Comparison of ENCODE assay signal across 23 cellular contexts in genomic region chr17:41559548-41559947, GRCh38. TPM values are rescaled to one million over a fixed set of nuclear protein-coding genes. Genes with fewer than 3 reads are reported as not detected.
DNase-seq lines count a peak whose midpoint lies in the region; ATAC-seq and TF ChIP-seq lines count a peak whose summit lies in the region.
"Had no signal": no experiment of that assay in that cellular context is flagged by ENCODE, and none has a peak within 500 bp of the region (broad histone marks: within the 10 kb centered on the region; RNA-seq: fewer than 3 reads in every experiment).

No MANE protein-coding gene starts in this region.

- CTCF ChIA-PET in IMR-90 (lab: Yijun Ruan, JAX), result interaction anchor here (0.7 to 2.3 kb wide), 3 partner anchors 11 to 103 kb away, joined by 3 to 11 read pairs (median 5); no protein-coding TSS in a partner anchor

- H2AK5ac ChIP-seq in IMR-90 (ENCODE audit: low read depth, low read length), result no peak overlapping the region

- no peak overlapping the region for H2BK120ac ChIP-seq in IMR-90 (ENCODE audit: low read depth, low read length)

- H3K4me3 ChIP-seq in IMR-90 (ENCODE audit: insufficient read depth, low read depth, low read length) (no peak overlapping the region), fibroblast of villous mesenchyme (ENCODE audit: low read depth, low read length) (no peak overlapping the region), Karpas-422 (ENCODE audit: low read length) (no peak overlapping the region)
- H3K4me3 ChIP-seq: heart right ventricle, pancreas had no signal

- dilution Hi-C loops in IMR-90 (cut with HindIII; ENCODE audit: low sequenced_read_pairs, unreplicated experiment), result no loop called here

- H2AK9ac ChIP-seq in IMR-90 (replicated peaks; ENCODE audit: low read depth, low read length, poor library complexity), result no peak overlapping the region

- H3K27me3 ChIP-seq in IMR-90 (ENCODE audit: control insufficient read depth, insufficient read depth, low read length) (peaks cover 64% of the 10 kb centered on the region), Karpas-422 (ENCODE audit: low read length) (no peaks in the 10 kb centered on the region)
- H3K27me3 ChIP-seq: pancreas had no signal

- no peak for TF ChIP-seq RAD21 in IMR-90 (IDR thresholded peaks at IDR 0.05; ENCODE audit: low read length)

- H2AFZ ChIP-seq in IMR-90 (replicated peaks; ENCODE audit: low read length, poor library complexity) (no peak overlapping the region), Karpas-422 (ENCODE audit: low read length) (no peak overlapping the region)

- DNase-seq in IMR-90, result peak; percentile 41
- peak; percentile 78 for DNase-seq in amniotic epithelial cell (ENCODE audit: low read depth)
- peak; percentile 24 for DNase-seq in fibroblast of villous mesenchyme (ENCODE audit: low read depth)
- DNase-seq in stromal cell of bone marrow (ENCODE audit: low read depth), result peak; percentile 26
- no peak for DNase-seq in NCI-H1092 (lab: John Stamatoyannopoulos, UW)
- DNase-seq in NK-92 treated with Interleukin-12 subunit alpha and Interleukin-12 subunit beta, amount 100 ng/mL, for 24 hours (lab: John Stamatoyannopoulos, UW), result no peak
- DNase-seq in Karpas-422, result no peak
- DNase-seq: activated CD4-positive, alpha-beta T cell treated with anti-CD3 and anti-CD28 coated beads for 36 hours; activated CD8-positive, alpha-beta T cell treated with anti-CD3 and anti-CD28 coated beads, Interleukin-2, amount 10 ng/mL, durations not matched to agents 7 days and 5 days; heart right ventricle; KG1; NCI-H446 treated with DMSO at 0.1 percent for 48 hours; pancreas; right cardiac atrium; stimulated activated CD4-positive, alpha-beta T cell treated with anti-CD3 and anti-CD28 coated beads, Interleukin-4, amount 100 ng/mL, for 4 hours had no signal

- no peak for TF ChIP-seq CTCF in IMR-90 (conservative IDR thresholded peaks at IDR 0.05; ENCODE audit: low read depth, low read length)
- no peak for TF ChIP-seq CTCF in fibroblast of villous mesenchyme (IDR thresholded peaks at IDR 0.05; ENCODE audit: insufficient read depth, low read depth, low read length)

- H3K4me2 ChIP-seq in IMR-90 (ENCODE audit: low read depth, low read length) (no peak overlapping the region), Karpas-422 (ENCODE audit: low read depth, low read length, poor library complexity, severe bottlenecking) (no peak overlapping the region)

- no peaks in the 10 kb centered on the region; the same call in 1 of the 2 replicates for H3K9me1 ChIP-seq in IMR-90 (ENCODE audit: insufficient read depth, low read length)

- no peak overlapping the region for H3K4ac ChIP-seq in IMR-90 (ENCODE audit: low read depth, low read length)

- H2BK20ac ChIP-seq in IMR-90 (ENCODE audit: low read depth, low read length), result no peak overlapping the region

- H4K5ac ChIP-seq in IMR-90 (ENCODE audit: low read depth, low read length), result no peak overlapping the region

- no peak overlapping the region for H2BK5ac ChIP-seq in IMR-90 (ENCODE audit: low read depth, low read length, poor library complexity, severe bottlenecking)

- H3K14ac ChIP-seq in IMR-90 (replicated peaks; ENCODE audit: low read depth, low read length), result no peak overlapping the region

- no peak overlapping the region for H4K91ac ChIP-seq in IMR-90 (ENCODE audit: insufficient read depth, low read depth, low read length)

- H3K79me1 ChIP-seq in IMR-90 (ENCODE audit: low read depth in 1 of 2, low read length in 2 of 2), result no peaks in the 10 kb centered on the region

- H3K4me1 ChIP-seq in IMR-90 (ENCODE audit: control insufficient read depth, insufficient read depth, low read length) (no peaks in the 10 kb centered on the region), Karpas-422 (ENCODE audit: low read length) (no peaks in the 10 kb centered on the region)
- H3K4me1 ChIP-seq: heart right ventricle, pancreas had no signal

- H3K27ac ChIP-seq in IMR-90 (ENCODE audit: insufficient read depth, low read length) (no peak overlapping the region), Karpas-422 (ENCODE audit: low read length) (no peak overlapping the region)
- H3K27ac ChIP-seq: heart right ventricle, pancreas had no signal

- POLR2A ChIA-PET in IMR-90 (lab: Charles Lee; ENCODE audit: unreplicated experiment), result no interaction called here

- intact Hi-C loops in IMR-90 (cut with micrococcal nuclease), result no loop called here

- no peak for TF ChIP-seq POLR2A in IMR-90 (IDR thresholded peaks at IDR 0.05; ENCODE audit: low read depth, low read length)

- H4K20me1 ChIP-seq in IMR-90 (ENCODE audit: insufficient read depth, low read length), result no peaks in the 10 kb centered on the region
- no peaks in the 10 kb centered on the region for H4K20me1 ChIP-seq in Karpas-422 (ENCODE audit: insufficient read depth, low read depth, low read length)

- no CpG with 5 or more reads among the region's 2 CpGs for WGBS in IMR-90 (ENCODE audit: extremely low coverage in 2 of 2, insufficient read length in 1 of 2), 2 experiments

- H3K18ac ChIP-seq in IMR-90 (ENCODE audit: low read depth, low read length), result no peak overlapping the region

- no peak overlapping the region for H3K9ac ChIP-seq in IMR-90 (ENCODE audit: low read depth, low read length)
- no peak overlapping the region for H3K9ac ChIP-seq in Karpas-422 (ENCODE audit: low read length)

- H3K9me2 ChIP-seq in Karpas-422 (replicated peaks; ENCODE audit: insufficient read depth, low read length), result no peaks in the 10 kb centered on the region

- H3K9me3 ChIP-seq in IMR-90 (ENCODE audit: control insufficient read depth, insufficient read depth, low read length) (no peaks in the 10 kb centered on the region), Karpas-422 (ENCODE audit: low read length) (no peaks in the 10 kb centered on the region)
- H3K9me3 ChIP-seq: heart right ventricle, pancreas had no signal

- H3K56ac ChIP-seq in IMR-90 (ENCODE audit: extremely low read depth, insufficient read depth, low read length), result no peak overlapping the region

- no peaks in the 10 kb centered on the region for H3K79me2 ChIP-seq in Karpas-422 (ENCODE audit: low read length)

- in situ Hi-C loops in IMR-90 (cut with MboI; ENCODE audit: low sequenced_read_pairs), result loop anchor here (10.0 kb wide), 1 partner anchor 755 kb away; no protein-coding TSS in a partner anchor

- no peak overlapping the region for H3K23ac ChIP-seq in IMR-90 (ENCODE audit: low read depth, low read length)

- no peak for ATAC-seq in IMR-90 (ENCODE audit: low read depth)
- ATAC-seq: activated CD4-positive, alpha-beta T cell treated with anti-CD3 and anti-CD28 coated beads for 36 hours; activated CD8-positive, alpha-beta T cell treated with anti-CD3 and anti-CD28 coated beads, Interleukin-2, amount 10 ng/mL, durations not matched to agents 7 days and 5 days; heart right ventricle; pancreas; right cardiac atrium; Right ventricle myocardium inferior; stimulated activated memory B cell treated with anti-CD40 and anti-IgM and Interleukin-4, amounts not matched to agents 10 μg/mL and 1 μg/mL and 100 μg/mL, for 72 hours had no signal

- BruUV-seq in IMR-90 (replicated peaks; lab: Mats Ljungman, UMichigan), result no TSS peak

- no peak overlapping the region for H4K8ac ChIP-seq in IMR-90 (ENCODE audit: low read depth in 2 of 2, low read length in 2 of 2)

- no peak overlapping the region for H2BK15ac ChIP-seq in IMR-90 (ENCODE audit: low read depth, low read length)

- no peaks in the 10 kb centered on the region for H3K36me3 ChIP-seq in IMR-90 (ENCODE audit: control insufficient read depth, insufficient read depth, low read length)
- no peaks in the 10 kb centered on the region for H3K36me3 ChIP-seq in Karpas-422 (ENCODE audit: insufficient read depth, low read length)
- H3K36me3 ChIP-seq: heart right ventricle, pancreas had no signal

TF ChIP-seq in IMR-90, 13 proteins besides CTCF, POLR2A, EP300 and RAD21:
- no peak for TF ChIP-seq BHLHE40 (IDR thresholded peaks at IDR 0.05; ENCODE audit: low read depth, low read length)
- TF ChIP-seq CEBPB (IDR thresholded peaks at IDR 0.05; ENCODE audit: low read depth, low read length), result peak; percentile 38; the same call in 1 of the 2 replicates
TF ChIP-seq in IMR-90: peak in this region for 1.

RNA-seq across cellular contexts. Expression of gene KRT9, which starts 12.3 kb away (rescaled TPM):
- not detected in 2 replicates for total RNA-seq in IMR-90 (2012; rRNA removed)
- not detected in 2 replicates for polyA plus RNA-seq in IMR-90 (2012; rRNA removed)
- not detected in 2 replicates for polyA plus RNA-seq in IMR-90 (2012; cell fraction: cytosol; rRNA removed)
- not detected in 2 replicates for polyA plus RNA-seq in IMR-90 (2012; cell fraction: nucleus; rRNA removed; ENCODE audit: low replicate concordance)
- not detected in 2 replicates for total RNA-seq in fibroblast of villous mesenchyme
- not detected in 2 replicates for total RNA-seq in Karpas-422 (2014; rRNA removed; shearing (Covaris generic); ENCODE audit: low replicate concordance)
- total RNA-seq: activated CD4-positive, alpha-beta T cell treated with anti-CD3 and anti-CD28 coated beads for 36 hours; activated CD8-positive, alpha-beta T cell treated with anti-CD3 and anti-CD28 coated beads, Interleukin-2, amount 10 ng/mL, durations not matched to agents 7 days and 5 days; cerebellum; endothelial cell of umbilical vein; H1; heart right ventricle; lung microvascular endothelial cell; pancreas; right cardiac atrium; Right ventricle myocardium inferior; urinary bladder had no signal
- polyA plus RNA-seq: endothelial cell of umbilical vein, H1, heart right ventricle, neural cell, pancreas, right cardiac atrium, urinary bladder had no signal

RNA-seq across cellular contexts. Expression of gene KRT14, which starts 27.1 kb away (rescaled TPM):
- not detected in 2 replicates for total RNA-seq in IMR-90 (2012; rRNA removed)
- not detected in 2 replicates for polyA plus RNA-seq in IMR-90 (2012; rRNA removed)
- not detected in 2 replicates for polyA plus RNA-seq in IMR-90 (2012; cell fraction: cytosol; rRNA removed)
- 0.06 TPM in 1 of 2 replicates, not detected in the other for polyA plus RNA-seq in IMR-90 (2012; cell fraction: nucleus; rRNA removed; ENCODE audit: low replicate concordance)
- not detected in 2 replicates for total RNA-seq in fibroblast of villous mesenchyme
- total RNA-seq in Karpas-422 (2014; rRNA removed; shearing (Covaris generic); ENCODE audit: low replicate concordance), result not detected in 2 replicates
- total RNA-seq: activated CD4-positive, alpha-beta T cell treated with anti-CD3 and anti-CD28 coated beads for 36 hours; activated CD8-positive, alpha-beta T cell treated with anti-CD3 and anti-CD28 coated beads, Interleukin-2, amount 10 ng/mL, durations not matched to agents 7 days and 5 days; cerebellum; H1; heart right ventricle; lung microvascular endothelial cell; right cardiac atrium; Right ventricle myocardium inferior; urinary bladder had no signal
- polyA plus RNA-seq: neural cell had no signal

RNA-seq across cellular contexts. Expression of gene KRT19, which starts 31.4 kb away (rescaled TPM):
- total RNA-seq in IMR-90 (2012; rRNA removed), result 14.7 and 18.1 TPM in 2 replicates
- 12.0 and 12.5 TPM in 2 replicates for polyA plus RNA-seq in IMR-90 (2012; rRNA removed)
- 12.7 and 12.8 TPM in 2 replicates for polyA plus RNA-seq in IMR-90 (2012; cell fraction: cytosol; rRNA removed)
- 5.0 and 8.4 TPM in 2 replicates for polyA plus RNA-seq in IMR-90 (2012; cell fraction: nucleus; rRNA removed; ENCODE audit: low replicate concordance)
- total RNA-seq in fibroblast of villous mesenchyme, result 579 and 604 TPM in 2 replicates
- total RNA-seq in Karpas-422 (2014; rRNA removed; shearing (Covaris generic); ENCODE audit: low replicate concordance), result not detected in 2 replicates
- total RNA-seq: activated CD4-positive, alpha-beta T cell treated with anti-CD3 and anti-CD28 coated beads for 36 hours; activated CD8-positive, alpha-beta T cell treated with anti-CD3 and anti-CD28 coated beads, Interleukin-2, amount 10 ng/mL, durations not matched to agents 7 days and 5 days had no signal

RNA-seq across cellular contexts. Expression of gene KRT15, which starts 40.9 kb away (rescaled TPM):
- total RNA-seq in IMR-90 (2012; rRNA removed) (2.9 and 3.6 TPM in 2 replicates), fibroblast of villous mesenchyme (0.43 and 1.3 TPM in 2 replicates)
- polyA plus RNA-seq in IMR-90 (2012; rRNA removed), result 5.3 and 7.6 TPM in 2 replicates
- polyA plus RNA-seq in IMR-90 (2012; cell fraction: cytosol; rRNA removed), result 3.4 and 3.7 TPM in 2 replicates
- 17.3 and 18.6 TPM in 2 replicates for polyA plus RNA-seq in IMR-90 (2012; cell fraction: nucleus; rRNA removed; ENCODE audit: low replicate concordance)
- total RNA-seq in Karpas-422 (2014; rRNA removed; shearing (Covaris generic); ENCODE audit: low replicate concordance), result not detected in 2 replicates
- total RNA-seq: activated CD4-positive, alpha-beta T cell treated with anti-CD3 and anti-CD28 coated beads for 36 hours; activated CD8-positive, alpha-beta T cell treated with anti-CD3 and anti-CD28 coated beads, Interleukin-2, amount 10 ng/mL, durations not matched to agents 7 days and 5 days; cerebellum; Right ventricle myocardium inferior had no signal
- polyA plus RNA-seq: right cardiac atrium had no signal

RNA-seq across cellular contexts. Expression of gene KRT16, which starts 53.0 kb away (rescaled TPM):
- total RNA-seq in IMR-90 (2012; rRNA removed) (not detected in 2 replicates), fibroblast of villous mesenchyme (not detected in 2 replicates)
- not detected in 2 replicates for polyA plus RNA-seq in IMR-90 (2012; rRNA removed)
- not detected in 2 replicates for polyA plus RNA-seq in IMR-90 (2012; cell fraction: cytosol; rRNA removed)
- polyA plus RNA-seq in IMR-90 (2012; cell fraction: nucleus; rRNA removed; ENCODE audit: low replicate concordance), result 0.09 TPM in 1 of 2 replicates, not detected in the other
- total RNA-seq in Karpas-422 (2014; rRNA removed; shearing (Covaris generic); ENCODE audit: low replicate concordance), result not detected in 2 replicates
- total RNA-seq: activated CD4-positive, alpha-beta T cell treated with anti-CD3 and anti-CD28 coated beads for 36 hours; activated CD8-positive, alpha-beta T cell treated with anti-CD3 and anti-CD28 coated beads, Interleukin-2, amount 10 ng/mL, durations not matched to agents 7 days and 5 days; cerebellum; endothelial cell of umbilical vein; H1; lung microvascular endothelial cell; right cardiac atrium; Right ventricle myocardium inferior; urinary bladder had no signal
- polyA plus RNA-seq: endothelial cell of umbilical vein, H1, neural cell had no signal

Comparison
In these comparisons a context has a peak if more than half of its experiments do, and no peak if none do; other contexts are left out.
1. DNase-seq: peak in IMR-90 (single experiment), amniotic epithelial cell (single experiment), fibroblast of villous mesenchyme (single experiment) and stromal cell of bone marrow (single experiment); none in NCI-H1092 (single experiment), NK-92 treated with Interleukin-12 subunit alpha and Interleukin-12 subunit beta, amount 100 ng/mL, for 24 hours (single experiment) and Karpas-422 (single experiment).
2. RNA of gene KRT19, which starts 31.4 kb away (total RNA-seq): 579 to 604 TPM in fibroblast of villous mesenchyme; 14.7 to 18.1 TPM in IMR-90 and not detected in Karpas-422; every median in the first group is over 10 times any median in the second.